ENCODE assay signal across 1 cellular context in genomic region chr2:138324068-138324771, GRCh38.
TF ChIP-seq lines count a peak whose summit lies in the region.

No MANE protein-coding gene starts in this region.

TF ChIP-seq in GM12878, 131 proteins besides CTCF, POLR2A, EP300 and RAD21 (continued from another document):
- TF ChIP-seq ZNF274 (IDR thresholded peaks at IDR 0.05; ENCODE audit: insufficient read depth, insufficient read length), result no peak
- TF ChIP-seq TAF1 (IDR thresholded peaks at IDR 0.05; ENCODE audit: borderline replicate concordance, low read depth, low read length), result no peak
- TF ChIP-seq ZNF217 (IDR thresholded peaks at IDR 0.05), result no peak
- no peak for TF ChIP-seq SPI1 (IDR thresholded peaks at IDR 0.05; ENCODE audit: borderline replicate concordance, insufficient read depth, low read depth, low read length)
- no peak for TF ChIP-seq IRF3 (IDR thresholded peaks at IDR 0.05)
- TF ChIP-seq ZNF592 (IDR thresholded peaks at IDR 0.05), result no peak
- TF ChIP-seq CREM (IDR thresholded peaks at IDR 0.05; ENCODE audit: low read depth), result no peak
